ENCODE assay signal across 14 cellular contexts in the genomic region with DNA sequence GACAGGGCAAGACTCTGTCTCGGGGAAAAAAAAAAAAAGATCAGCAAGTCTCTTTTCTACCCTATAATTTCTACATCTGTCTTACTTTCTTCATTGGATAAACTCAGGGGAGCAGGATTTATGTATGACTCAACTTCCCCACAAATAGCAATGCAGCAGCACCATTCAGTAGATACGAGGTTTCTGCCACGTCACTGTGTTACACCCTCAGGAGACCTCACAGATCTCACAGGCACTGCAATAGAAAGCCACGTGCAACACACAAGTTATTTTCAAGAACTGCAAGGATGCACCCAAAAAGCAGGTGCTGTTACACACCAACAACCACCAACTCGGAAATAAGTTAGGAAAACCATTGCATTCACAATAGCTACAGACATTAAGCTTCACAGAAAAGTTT. TPM values are rescaled to one million over a fixed set of nuclear protein-coding genes. Genes with fewer than 3 reads are reported as not detected.
A peak's percentile ranks its signal among the peaks of the same experiment; 100 is the strongest.
DNase-seq lines count a peak whose midpoint lies in the region; ATAC-seq and TF ChIP-seq lines count a peak whose summit lies in the region.
"Had no signal": no experiment of that assay in that cellular context is flagged by ENCODE, and none has a peak within 500 bp of the region (broad histone marks: within the 10 kb centered on the region; RNA-seq: fewer than 3 reads in every experiment).

No MANE protein-coding gene starts in this region.

- no peak overlapping the region for H3K56ac ChIP-seq in H9 (ENCODE audit: insufficient read length, low read depth, low read length)

- peaks cover 6% of the 10 kb centered on the region for H3K4me1 Mint-ChIP-seq in activated CD8-positive, alpha-beta memory T cell treated with anti-CD3 and anti-CD28 coated beads, Interleukin-2, amount 10 ng/mL, durations not matched to agents 7 days and 5 days
- no peaks in the 10 kb centered on the region for H3K4me1 Mint-ChIP-seq in activated CD8-positive, alpha-beta T cell treated with anti-CD3 and anti-CD28 coated beads, Interleukin-2, amount 10 ng/mL, durations not matched to agents 7 days and 5 days (ENCODE audit: low read depth)
- peaks cover 50% of the 10 kb centered on the region for H3K4me1 Mint-ChIP-seq in stimulated activated effector memory CD8-positive, alpha-beta T cell treated with anti-CD3 and anti-CD28 coated beads, Interleukin-12 subunit alpha, Interleukin-12 subunit beta, amount 100 ng/mL, for 72 hours
- H3K4me1 Mint-ChIP-seq in H9 = no peaks in the 10 kb centered on the region

- peak overlapping the region; percentile 27 for H3K27ac Mint-ChIP-seq in activated CD8-positive, alpha-beta memory T cell treated with anti-CD3 and anti-CD28 coated beads, Interleukin-2, amount 10 ng/mL, durations not matched to agents 7 days and 5 days
- peak overlapping the region; percentile 35 for H3K27ac Mint-ChIP-seq in activated CD8-positive, alpha-beta T cell treated with anti-CD3 and anti-CD28 coated beads, Interleukin-2, amount 10 ng/mL, durations not matched to agents 7 days and 5 days
- H3K27ac Mint-ChIP-seq in stimulated activated effector memory CD8-positive, alpha-beta T cell treated with anti-CD3 and anti-CD28 coated beads, Interleukin-12 subunit alpha, Interleukin-12 subunit beta, amount 100 ng/mL, for 72 hours = peak overlapping the region; percentile 40
- H3K27ac Mint-ChIP-seq in H9 = peak overlapping the region in 1 of 3 experiments; percentile 46; a peak in 3 of 7 replicates

- no peak overlapping the region for H3T11ph ChIP-seq in H9 (ENCODE audit: low read length)

- no peak overlapping the region for H2BK5ac ChIP-seq in H9 (ENCODE audit: insufficient read length, low read length)

- H3K9me3 ChIP-seq in H9 (ENCODE audit: control insufficient read depth, low read depth, low read length) = no peaks in the 10 kb centered on the region
- H3K9me3 ChIP-seq: right lobe of liver had no signal

- H2BK20ac ChIP-seq in H9 (ENCODE audit: low read depth, low read length, poor library complexity, severe bottlenecking) = no peak overlapping the region

- H3K4ac ChIP-seq in H9 (ENCODE audit: low read depth, low read length) = no peak overlapping the region

- no peak overlapping the region for H3K23ac ChIP-seq in H9 (ENCODE audit: insufficient read length, low read depth, low read length)

- no peak overlapping the region for H4K5ac ChIP-seq in H9 (ENCODE audit: insufficient read length, low read depth, low read length)

- H3K27ac ChIP-seq in H9 (ENCODE audit: insufficient read length, low read depth, low read length) = no peak overlapping the region
- H3K27ac ChIP-seq: A549, epithelial cell of prostate, heart right ventricle, right lobe of liver had no signal

- TF ChIP-seq CTCF in H9 (conservative IDR thresholded peaks at IDR 0.05) = no peak

- H3K27me3 ChIP-seq in H9 (ENCODE audit: insufficient read depth, low read length) = no peaks in the 10 kb centered on the region
- H3K27me3 ChIP-seq: heart right ventricle, right lobe of liver had no signal

- no peak overlapping the region for H3K18ac ChIP-seq in H9 (ENCODE audit: insufficient read length, low read depth, low read length)

- H3K14ac ChIP-seq in H9 (ENCODE audit: insufficient read depth, low read length) = no peak overlapping the region

- H3K36me3 Mint-ChIP-seq in activated CD8-positive, alpha-beta memory T cell treated with anti-CD3 and anti-CD28 coated beads, Interleukin-2, amount 10 ng/mL, durations not matched to agents 7 days and 5 days = peaks cover 57% of the 10 kb centered on the region
- H3K36me3 Mint-ChIP-seq in activated CD8-positive, alpha-beta T cell treated with anti-CD3 and anti-CD28 coated beads, Interleukin-2, amount 10 ng/mL, durations not matched to agents 7 days and 5 days (ENCODE audit: low read depth) = peaks cover 77% of the 10 kb centered on the region
- H3K36me3 Mint-ChIP-seq in stimulated activated effector memory CD8-positive, alpha-beta T cell treated with anti-CD3 and anti-CD28 coated beads, Interleukin-12 subunit alpha, Interleukin-12 subunit beta, amount 100 ng/mL, for 72 hours = peaks cover 71% of the 10 kb centered on the region
- H3K36me3 Mint-ChIP-seq in H9 (ENCODE audit: insufficient read depth in 1 of 3, low read depth in 3 of 3) = peaks cover 25 to 54% (median 53%) of the 10 kb centered on the region in 3 experiments

- peak; percentile 59 for ATAC-seq in activated CD8-positive, alpha-beta memory T cell treated with anti-CD3 and anti-CD28 coated beads, Interleukin-2, amount 10 ng/mL, durations not matched to agents 7 days and 5 days
- ATAC-seq in activated CD8-positive, alpha-beta T cell treated with anti-CD3 and anti-CD28 coated beads, Interleukin-2, amount 10 ng/mL, durations not matched to agents 7 days and 5 days = no peak
- ATAC-seq in stimulated activated effector memory CD8-positive, alpha-beta T cell treated with anti-CD3 and anti-CD28 coated beads, Interleukin-12 subunit alpha, Interleukin-12 subunit beta, amount 100 ng/mL, for 72 hours = peak; percentile 90
- no peak for ATAC-seq in GM21390 (IDR thresholded peaks at IDR 0.05; ENCODE audit: unreplicated experiment)
- ATAC-seq: A549, heart right ventricle, right lobe of liver had no signal

- H2BK120ac ChIP-seq in H9 (ENCODE audit: low read depth, low read length, poor library complexity, severe bottlenecking) = no peak overlapping the region

- POLR2A ChIA-PET in activated CD8-positive, alpha-beta T cell treated with anti-CD3 and anti-CD28 coated beads, Interleukin-2, amount 10 ng/mL, durations not matched to agents 7 days and 5 days (lab: Charles Lee) = interaction anchor here (1.7 kb wide), 1 partner anchor 10 kb away, joined by 4 read pairs; no protein-coding TSS in a partner anchor

- H4K8ac ChIP-seq in H9 (replicated peaks; ENCODE audit: insufficient read length, low read depth, low read length) = no peak overlapping the region

- H3K79me2 ChIP-seq in H9 (ENCODE audit: insufficient read depth, low read length) = no peaks in the 10 kb centered on the region

- no peaks in the 10 kb centered on the region for H3K23me2 ChIP-seq in H9 (ENCODE audit: insufficient read length, low read depth, low read length, poor library complexity, severe bottlenecking)

- CTCF ChIA-PET in activated CD8-positive, alpha-beta memory T cell treated with anti-CD3 and anti-CD28 coated beads, Interleukin-2, amount 10 ng/mL, durations not matched to agents 7 days and 5 days (lab: Charles Lee) = interaction anchor here (0.6 to 0.9 kb wide), 4 partner anchors 15 to 848 kb away, joined by 3 read pairs; no protein-coding TSS in a partner anchor
- CTCF ChIA-PET in activated CD8-positive, alpha-beta T cell treated with anti-CD3 and anti-CD28 coated beads, Interleukin-2, amount 10 ng/mL, durations not matched to agents 7 days and 5 days (lab: Charles Lee) = no interaction called here

- H2AK5ac ChIP-seq in H9 (ENCODE audit: insufficient read length, low read length) = no peak overlapping the region

- no peaks in the 10 kb centered on the region for H3K27me3 Mint-ChIP-seq in activated CD8-positive, alpha-beta memory T cell treated with anti-CD3 and anti-CD28 coated beads, Interleukin-2, amount 10 ng/mL, durations not matched to agents 7 days and 5 days
- no peaks in the 10 kb centered on the region for H3K27me3 Mint-ChIP-seq in activated CD8-positive, alpha-beta T cell treated with anti-CD3 and anti-CD28 coated beads, Interleukin-2, amount 10 ng/mL, durations not matched to agents 7 days and 5 days (ENCODE audit: low read depth)
- peaks cover 4% of the 10 kb centered on the region; the same call in 1 of the 2 replicates for H3K27me3 Mint-ChIP-seq in H9 (ENCODE audit: low read depth)

- no peak overlapping the region for H2BK15ac ChIP-seq in H9 (ENCODE audit: low read depth, low read length)

- peak; percentile 44 for DNase-seq in activated CD8-positive, alpha-beta memory T cell treated with anti-CD3 and anti-CD28 coated beads, Interleukin-2, amount 10 ng/mL, durations not matched to agents 7 days and 5 days
- no peak for DNase-seq in activated CD8-positive, alpha-beta memory T cell treated with anti-CD3 and anti-CD28 coated beads for 24 hours
- DNase-seq in activated CD8-positive, alpha-beta T cell treated with anti-CD3 and anti-CD28 coated beads, Interleukin-2, amount 10 ng/mL, durations not matched to agents 7 days and 5 days = peak; percentile 23
- DNase-seq in iris pigment epithelial cell (ENCODE audit: low read depth) = peak; percentile 78
- DNase-seq in stimulated activated effector memory CD8-positive, alpha-beta T cell treated with anti-CD3 and anti-CD28 coated beads, Interleukin-12 subunit alpha, Interleukin-12 subunit beta, amount 100 ng/mL, for 72 hours (ENCODE audit: low spot score in 2 of 2) = no peak
- DNase-seq in H9 = no peak
- DNase-seq in AG08396 (ENCODE audit: low spot score) = no peak
- DNase-seq: activated naive CD4-positive, alpha-beta T cell treated with anti-CD3 and anti-CD28 coated beads, Interleukin-2, amount 50 U/mL, for 16 hours; heart right ventricle; right lobe of liver; RPMI8226 had no signal

- WGBS in H9 (ENCODE audit: extremely low coverage, insufficient read length, low lambda C conversion rate) = no CpG with 5 or more reads among the region's 5 CpGs

- no peaks in the 10 kb centered on the region for H3K4me1 ChIP-seq in H9 (ENCODE audit: insufficient read depth, low read length)
- H3K4me1 ChIP-seq: A549, right lobe of liver had no signal

- H3K9me3 Mint-ChIP-seq in activated CD8-positive, alpha-beta memory T cell treated with anti-CD3 and anti-CD28 coated beads, Interleukin-2, amount 10 ng/mL, durations not matched to agents 7 days and 5 days (ENCODE audit: low read depth) = peaks cover 2% of the 10 kb centered on the region
- H3K9me3 Mint-ChIP-seq in activated CD8-positive, alpha-beta T cell treated with anti-CD3 and anti-CD28 coated beads, Interleukin-2, amount 10 ng/mL, durations not matched to agents 7 days and 5 days (ENCODE audit: insufficient read depth) = peaks cover 18% of the 10 kb centered on the region
- H3K9me3 Mint-ChIP-seq in stimulated activated effector memory CD8-positive, alpha-beta T cell treated with anti-CD3 and anti-CD28 coated beads, Interleukin-12 subunit alpha, Interleukin-12 subunit beta, amount 100 ng/mL, for 72 hours = no peaks in the 10 kb centered on the region
- H3K9me3 Mint-ChIP-seq in H9 = peaks cover 17 to 18% of the 10 kb centered on the region in 2 experiments

- no peak overlapping the region for H3K9ac ChIP-seq in H9 (ENCODE audit: extremely low read depth, insufficient read length, low read length)

- H3K4me2 ChIP-seq in H9 (ENCODE audit: insufficient read depth, insufficient read length, low read length) = no peak overlapping the region
- H3K4me2 ChIP-seq: A549 had no signal

- no peak overlapping the region for H3K4me3 Mint-ChIP-seq in activated CD8-positive, alpha-beta memory T cell treated with anti-CD3 and anti-CD28 coated beads, Interleukin-2, amount 10 ng/mL, durations not matched to agents 7 days and 5 days
- peak overlapping the region; percentile 16 for H3K4me3 Mint-ChIP-seq in activated CD8-positive, alpha-beta T cell treated with anti-CD3 and anti-CD28 coated beads, Interleukin-2, amount 10 ng/mL, durations not matched to agents 7 days and 5 days
- no peak overlapping the region for H3K4me3 Mint-ChIP-seq in stimulated activated effector memory CD8-positive, alpha-beta T cell treated with anti-CD3 and anti-CD28 coated beads, Interleukin-12 subunit alpha, Interleukin-12 subunit beta, amount 100 ng/mL, for 72 hours
- no peak overlapping the region; a peak in 1 of 5 replicates for H3K4me3 Mint-ChIP-seq in H9

- H4K91ac ChIP-seq in H9 (ENCODE audit: insufficient read length, low read depth, low read length) = no peak overlapping the region

- H2BK12ac ChIP-seq in H9 (ENCODE audit: insufficient read length, low read depth, low read length) = no peak overlapping the region

- no peaks in the 10 kb centered on the region for H4K20me1 ChIP-seq in H9 (ENCODE audit: control insufficient read depth, insufficient read depth, insufficient read length)

- H3K79me1 ChIP-seq in H9 (ENCODE audit: insufficient read depth, low read depth, low read length, poor library complexity, severe bottlenecking) = no peaks in the 10 kb centered on the region

- H2AFZ ChIP-seq in H9 (ENCODE audit: low read length) = no peak overlapping the region

RNA-seq across cellular contexts. Expression of a gene that starts 30.2 kb away (rescaled TPM):
- 10 to 100 TPM; 20.9 to 29.4 TPM for total RNA-seq in activated CD8-positive, alpha-beta memory T cell treated with anti-CD3 and anti-CD28 coated beads, Interleukin-2, amount 10 ng/mL, durations not matched to agents 7 days and 5 days
- 10 to 100 TPM; 17.4 to 18.4 TPM for total RNA-seq in activated CD8-positive, alpha-beta T cell treated with anti-CD3 and anti-CD28 coated beads, Interleukin-2, amount 10 ng/mL, durations not matched to agents 7 days and 5 days
- total RNA-seq in H9 (2021) = 117 and 124 TPM in 2 replicates

RNA-seq across cellular contexts. Expression of a gene that starts 45.7 kb away (rescaled TPM):
- 100 to 1,000 TPM; 157 to 255 TPM for total RNA-seq in activated CD8-positive, alpha-beta memory T cell treated with anti-CD3 and anti-CD28 coated beads, Interleukin-2, amount 10 ng/mL, durations not matched to agents 7 days and 5 days
- 100 to 1,000 TPM; 208 to 212 TPM for total RNA-seq in activated CD8-positive, alpha-beta T cell treated with anti-CD3 and anti-CD28 coated beads, Interleukin-2, amount 10 ng/mL, durations not matched to agents 7 days and 5 days
- 1.1 and 1.8 TPM in 2 replicates for total RNA-seq in H9 (2021)

Comparison
In these comparisons a context has a peak if more than half of its experiments do, and no peak if none do; other contexts are left out.
1. DNase-seq: peak in activated CD8-positive, alpha-beta memory T cell treated with anti-CD3 and anti-CD28 coated beads, Interleukin-2, amount 10 ng/mL, durations not matched to agents 7 days and 5 days (single experiment), activated CD8-positive, alpha-beta T cell treated with anti-CD3 and anti-CD28 coated beads, Interleukin-2, amount 10 ng/mL, durations not matched to agents 7 days and 5 days (single experiment) and iris pigment epithelial cell (single experiment); none in activated CD8-positive, alpha-beta memory T cell treated with anti-CD3 and anti-CD28 coated beads for 24 hours (single experiment), stimulated activated effector memory CD8-positive, alpha-beta T cell treated with anti-CD3 and anti-CD28 coated beads, Interleukin-12 subunit alpha, Interleukin-12 subunit beta, amount 100 ng/mL, for 72 hours (0 of 2), H9 (single experiment) and AG08396 (single experiment).
2. ATAC-seq: peak in activated CD8-positive, alpha-beta memory T cell treated with anti-CD3 and anti-CD28 coated beads, Interleukin-2, amount 10 ng/mL, durations not matched to agents 7 days and 5 days (single experiment) and stimulated activated effector memory CD8-positive, alpha-beta T cell treated with anti-CD3 and anti-CD28 coated beads, Interleukin-12 subunit alpha, Interleukin-12 subunit beta, amount 100 ng/mL, for 72 hours (single experiment); none in activated CD8-positive, alpha-beta T cell treated with anti-CD3 and anti-CD28 coated beads, Interleukin-2, amount 10 ng/mL, durations not matched to agents 7 days and 5 days (single experiment) and GM21390 (single experiment).
3. RNA of a gene that starts 45.7 kb away (total RNA-seq): 157 to 255 TPM in activated CD8-positive, alpha-beta memory T cell treated with anti-CD3 and anti-CD28 coated beads, Interleukin-2, amount 10 ng/mL, durations not matched to agents 7 days and 5 days and 208 to 212 TPM in activated CD8-positive, alpha-beta T cell treated with anti-CD3 and anti-CD28 coated beads, Interleukin-2, amount 10 ng/mL, durations not matched to agents 7 days and 5 days; 1.1 to 1.8 TPM in H9; every median in the first group is over 10 times any median in the second.